26 cellular contexts compared by ENCODE assay signal in genomic region chr5:139831624-139832023, GRCh38. TPM values are rescaled to one million over a fixed set of nuclear protein-coding genes. Genes with fewer than 3 reads are reported as not detected.
"Had no signal": no experiment of that assay in that cellular context is flagged by ENCODE, and none has a peak within 500 bp of the region (broad histone marks: within the 10 kb centered on the region; RNA-seq: fewer than 3 reads in every experiment).

No MANE protein-coding gene starts in this region.

- H3K4me3 Mint-ChIP-seq: naive thymus-derived CD8-positive, alpha-beta T cell; stimulated activated naive B cell treated with anti-CD40 and anti-IgM and Interleukin-4, amounts not matched to agents 10 μg/mL and 1 μg/mL and 100 μg/mL, for 72 hours had no signal

- H3K4me3 ChIP-seq: heart right ventricle, hepatocyte, left ventricle myocardium inferior, lower lobe of right lung, ovary, right atrium auricular region, right lobe of liver, skin epidermis, stomach, testis, thyroid gland, transverse colon, upper lobe of left lung, vagina had no signal

- H3K27ac Mint-ChIP-seq: naive thymus-derived CD8-positive, alpha-beta T cell; progenitor cell of endocrine pancreas; stimulated activated naive B cell treated with anti-CD40 and anti-IgM and Interleukin-4, amounts not matched to agents 10 μg/mL and 1 μg/mL and 100 μg/mL, for 72 hours had no signal

- H3K4me1 Mint-ChIP-seq: stimulated activated naive B cell treated with anti-CD40 and anti-IgM and Interleukin-4, amounts not matched to agents 10 μg/mL and 1 μg/mL and 100 μg/mL, for 72 hours had no signal

- ATAC-seq: heart right ventricle; lower lobe of right lung; naive thymus-derived CD8-positive, alpha-beta T cell; right lobe of liver; stimulated activated naive B cell treated with anti-CD40 and anti-IgM and Interleukin-4, amounts not matched to agents 10 μg/mL and 1 μg/mL and 100 μg/mL, for 72 hours; stimulated activated naive CD8-positive, alpha-beta T cell treated with anti-CD3 and anti-CD28 coated beads, Interleukin-15, Interleukin-2, amounts not matched to agents 100 U/mL and 50 U/mL, for 24 hours had no signal

- DNase-seq: heart right ventricle; kidney glomerular epithelial cell; left ventricle myocardium inferior; lower lobe of right lung; mammary epithelial cell; mesenchymal stem cell; right lobe of liver; stimulated activated CD4-positive, alpha-beta T cell treated with anti-CD3 and anti-CD28 coated beads, Interleukin-12 subunit alpha, Interleukin-12 subunit beta, amount 100 ng/mL, for 4 hours; stimulated activated CD4-positive, alpha-beta T cell treated with anti-CD3 and anti-CD28 coated beads, Interleukin-15, amount 100 ng/mL, for 24 hours; stimulated activated CD4-positive, alpha-beta T cell treated with anti-CD3 and anti-CD28 coated beads, Interleukin-2, amount 100 ng/mL, for 24 hours; stimulated activated CD4-positive, alpha-beta T cell treated with anti-CD3 and anti-CD28 coated beads, Interleukin-4, amount 100 ng/mL, for 1 hour; stimulated activated naive B cell treated with anti-CD40 and anti-IgM and Interleukin-4, amounts not matched to agents 10 μg/mL and 1 μg/mL and 100 μg/mL, for 72 hours; stimulated activated naive CD8-positive, alpha-beta T cell treated with anti-CD3 and anti-CD28 coated beads, Interleukin-15, Interleukin-2, amounts not matched to agents 100 U/mL and 50 U/mL, for 24 hours; stomach; testis; thyroid gland; transverse colon; upper lobe of left lung had no signal

RNA-seq across cellular contexts. Expression of gene PSD2, which starts 36.0 kb away (rescaled TPM):
- total RNA-seq: hepatocyte, left ventricle myocardium inferior, lower lobe of right lung had no signal
- polyA plus RNA-seq: hepatocyte, keratinocyte, mammary epithelial cell had no signal
